ENCODE assay signal across 1 cellular context in the genomic region with DNA sequence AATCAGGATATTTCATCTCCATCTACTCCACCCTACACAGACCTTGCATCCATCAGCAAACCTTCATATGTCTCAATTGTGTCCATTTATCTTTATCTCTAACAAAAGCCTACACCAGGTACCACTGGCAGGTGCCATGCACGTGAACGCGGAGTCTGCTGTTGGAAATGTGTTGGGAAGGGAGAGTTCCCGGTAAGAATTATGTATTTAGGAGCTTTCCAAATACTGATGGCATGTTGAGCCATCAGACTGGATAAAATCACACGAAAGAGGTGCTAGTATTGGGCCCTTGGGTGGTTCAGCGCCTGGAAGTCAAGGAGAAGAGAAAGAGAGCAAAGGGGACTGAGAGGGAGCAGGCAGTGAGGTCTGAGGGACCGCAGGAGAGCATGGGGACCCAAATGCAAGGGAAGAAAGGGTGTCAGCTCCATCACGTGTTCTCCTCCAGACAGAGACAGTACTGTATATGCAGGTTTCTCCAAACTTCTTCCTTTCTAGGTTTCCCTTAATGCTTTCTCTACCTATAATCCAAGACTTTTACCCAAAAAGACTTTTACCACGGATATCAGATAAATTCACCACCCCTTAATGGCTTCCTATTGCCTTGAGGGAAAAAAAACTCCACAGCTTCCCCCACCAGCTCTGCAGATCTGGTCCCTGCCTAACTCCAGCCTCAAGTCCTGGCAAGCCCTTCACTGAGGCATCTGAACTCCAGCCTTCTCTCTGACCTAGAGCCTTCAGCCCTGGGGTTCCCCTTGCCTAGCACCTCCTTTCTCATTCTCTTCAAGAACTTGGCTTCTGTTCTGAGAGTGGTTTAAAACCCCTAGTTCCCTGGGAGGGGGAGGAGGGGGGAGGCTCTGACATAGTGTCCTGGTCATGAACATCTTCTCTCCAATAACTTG.
TF ChIP-seq lines count a peak whose summit lies in the region.

No MANE protein-coding gene starts in this region.

TF ChIP-seq in IMR-90, 13 proteins besides CTCF, POLR2A, EP300 and RAD21:
- TF ChIP-seq SMC3 (IDR thresholded peaks at IDR 0.05; ENCODE audit: low read depth, low read length) (no peak), RCOR1 (IDR thresholded peaks at IDR 0.05; ENCODE audit: insufficient replicate concordance, low read length) (no peak), CHD1 (IDR thresholded peaks at IDR 0.05; ENCODE audit: low read depth, low read length) (no peak), FOS (IDR thresholded peaks at IDR 0.05; ENCODE audit: low read depth, low read length) (no peak), CEBPB (IDR thresholded peaks at IDR 0.05; ENCODE audit: low read depth, low read length) (no peak), MAFK (IDR thresholded peaks at IDR 0.05; ENCODE audit: low read depth, low read length) (no peak), NFE2L2 (IDR thresholded peaks at IDR 0.05; ENCODE audit: low read depth, low read length) (no peak), RFX5 (IDR thresholded peaks at IDR 0.05; ENCODE audit: low read depth, low read length) (no peak), BHLHE40 (IDR thresholded peaks at IDR 0.05; ENCODE audit: low read depth, low read length) (no peak), MXI1 (IDR thresholded peaks at IDR 0.05; ENCODE audit: borderline replicate concordance, low read depth, low read length) (no peak), MAZ (IDR thresholded peaks at IDR 0.05; ENCODE audit: borderline replicate concordance, low read depth, low read length) (no peak)
- TF ChIP-seq, protein P1, sequence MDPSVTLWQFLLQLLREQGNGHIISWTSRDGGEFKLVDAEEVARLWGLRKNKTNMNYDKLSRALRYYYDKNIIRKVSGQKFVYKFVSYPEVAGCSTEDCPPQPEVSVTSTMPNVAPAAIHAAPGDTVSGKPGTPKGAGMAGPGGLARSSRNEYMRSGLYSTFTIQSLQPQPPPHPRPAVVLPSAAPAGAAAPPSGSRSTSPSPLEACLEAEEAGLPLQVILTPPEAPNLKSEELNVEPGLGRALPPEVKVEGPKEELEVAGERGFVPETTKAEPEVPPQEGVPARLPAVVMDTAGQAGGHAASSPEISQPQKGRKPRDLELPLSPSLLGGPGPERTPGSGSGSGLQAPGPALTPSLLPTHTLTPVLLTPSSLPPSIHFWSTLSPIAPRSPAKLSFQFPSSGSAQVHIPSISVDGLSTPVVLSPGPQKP (IDR thresholded peaks at IDR 0.05; ENCODE audit: borderline replicate concordance, low read depth, low read length): no peak
- TF ChIP-seq, protein P2, sequence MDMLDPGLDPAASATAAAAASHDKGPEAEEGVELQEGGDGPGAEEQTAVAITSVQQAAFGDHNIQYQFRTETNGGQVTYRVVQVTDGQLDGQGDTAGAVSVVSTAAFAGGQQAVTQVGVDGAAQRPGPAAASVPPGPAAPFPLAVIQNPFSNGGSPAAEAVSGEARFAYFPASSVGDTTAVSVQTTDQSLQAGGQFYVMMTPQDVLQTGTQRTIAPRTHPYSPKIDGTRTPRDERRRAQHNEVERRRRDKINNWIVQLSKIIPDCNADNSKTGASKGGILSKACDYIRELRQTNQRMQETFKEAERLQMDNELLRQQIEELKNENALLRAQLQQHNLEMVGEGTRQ (IDR thresholded peaks at IDR 0.05; ENCODE audit: low read depth, low read length): no peak
